Comparison of ENCODE assay signal across 8 cellular contexts in genomic region chr1:201739054-201739453, GRCh38.
DNase-seq lines count a peak whose midpoint lies in the region; ATAC-seq and TF ChIP-seq lines count a peak whose summit lies in the region.

No MANE protein-coding gene starts in this region.

- H2AFZ ChIP-seq in PC-3 (ENCODE audit: low read length), result peak overlapping the region; percentile 65
- no peak overlapping the region for H2AFZ ChIP-seq in neuron (ENCODE audit: low read depth, low read length)

- no peaks in the 10 kb centered on the region for H3K9me2 ChIP-seq in PC-3 (replicated peaks; ENCODE audit: low read length)

- H3K36me3 ChIP-seq in PC-3 (ENCODE audit: low read depth, low read length) (no peaks in the 10 kb centered on the region), esophagus (ENCODE audit: control insufficient read depth in 2 of 2, insufficient read depth in 2 of 2, low read length in 1 of 2) (no peaks in the 10 kb centered on the region), neuron (ENCODE audit: insufficient read depth, low read length) (peaks cover 3% of the 10 kb centered on the region)

- H3K4me3 ChIP-seq in PC-3 (ENCODE audit: low read length) (peak overlapping the region; percentile 79), esophagus (ENCODE audit: low read depth in 1 of 2, low read length in 2 of 2) (peak overlapping the region; percentile 69 to 72), neuron (ENCODE audit: low read length) (peak overlapping the region; percentile 85)

- no TSS peak for BruUV-seq in PC-3 (replicated peaks; lab: Mats Ljungman, UMichigan)

- peaks cover 41% of the 10 kb centered on the region for H3K4me1 Mint-ChIP-seq in CD14-positive monocyte

- peak overlapping the region; percentile 90 for H3K4me2 ChIP-seq in PC-3 (ENCODE audit: low read length)

- POLR2A ChIA-PET in PC-3 (lab: Charles Lee; ENCODE audit: unreplicated experiment), result no interaction called here

- H3K4me1 ChIP-seq in PC-3 (ENCODE audit: insufficient read depth, low read length) (peaks cover 6% of the 10 kb centered on the region; the same call in 1 of the 2 replicates), esophagus (ENCODE audit: control insufficient read depth in 2 of 2, insufficient read depth in 2 of 2, low read length in 1 of 2) (peaks cover 4 to 18% of the 10 kb centered on the region in 2 donors), neuron (ENCODE audit: insufficient read depth, low read length) (peaks cover 59% of the 10 kb centered on the region)

- H3K27ac ChIP-seq in PC-3 (ENCODE audit: low read length) (no peak overlapping the region), esophagus (ENCODE audit: low read depth in 2 of 2, low read length in 1 of 2) (no peak overlapping the region)

- peak overlapping the region; percentile 89 to 97 for H3K4me3 Mint-ChIP-seq in CD14-positive monocyte

- no peak for DNase-seq in CD14-positive monocyte (ENCODE audit: low spot score)
- DNase-seq in PC-3, result no peak
- DNase-seq in anterior cingulate cortex (lab: John Stamatoyannopoulos, UW), result no peak
- no peak for DNase-seq in NCI-H2227 treated with DMSO at 0.1 percent for 48 hours (lab: John Stamatoyannopoulos, UW)

- 32 to 37% methylated on average over 11 of the region's 11 CpGs for WGBS in esophagus, 2 donors

- ATAC-seq in PC-3, result no peak
- ATAC-seq in GM19395 (IDR thresholded peaks at IDR 0.05; ENCODE audit: unreplicated experiment), result no peak
- no peak for ATAC-seq in HG03565 (IDR thresholded peaks at IDR 0.05; ENCODE audit: unreplicated experiment)

- intact Hi-C loops in CD14-positive monocyte (cut with micrococcal nuclease) (no loop called here), PC-3 (cut with micrococcal nuclease) (no loop called here)

- no peaks in the 10 kb centered on the region for H4K20me1 ChIP-seq in PC-3 (ENCODE audit: low read length)

- H3K36me3 Mint-ChIP-seq in CD14-positive monocyte, result peaks cover 0 to 4% of the 10 kb centered on the region in 2 donors

- peaks cover 16 to 26% (median 23%) of the 10 kb centered on the region in 3 donors for H3K27me3 Mint-ChIP-seq in CD14-positive monocyte (ENCODE audit: low read depth in 3 of 3)

- TF ChIP-seq CTCF in CD14-positive monocyte (IDR thresholded peaks at IDR 0.05) (no peak), PC-3 (conservative IDR thresholded peaks at IDR 0.05; ENCODE audit: low read depth, low read length) (no peak)

- H3K27me3 ChIP-seq in PC-3 (ENCODE audit: low read length) (no peaks in the 10 kb centered on the region), esophagus (ENCODE audit: control insufficient read depth in 1 of 2, insufficient read depth in 2 of 2, low read length in 2 of 2) (no peaks in the 10 kb centered on the region), neuron (ENCODE audit: insufficient read depth, low read length) (no peaks in the 10 kb centered on the region)

- H3F3A ChIP-seq in PC-3 (ENCODE audit: low read length, unreplicated experiment), result no peaks in the 10 kb centered on the region

- no peak overlapping the region for H3K9ac ChIP-seq in PC-3 (ENCODE audit: low read length)

- H3K79me2 ChIP-seq in PC-3 (ENCODE audit: low read length), result no peaks in the 10 kb centered on the region; the same call in 1 of the 2 replicates

- H3K9me3 ChIP-seq in PC-3 (ENCODE audit: low read length), result no peaks in the 10 kb centered on the region
- H3K9me3 ChIP-seq in esophagus (ENCODE audit: control insufficient read depth in 2 of 2, insufficient read depth in 1 of 2, low read depth in 1 of 2, low read length in 1 of 2), result no peaks in the 10 kb centered on the region
- no peaks in the 10 kb centered on the region for H3K9me3 ChIP-seq in neuron (ENCODE audit: low read length)

- peaks cover 0 to 2% (median 0%) of the 10 kb centered on the region in 7 donors for H3K9me3 Mint-ChIP-seq in CD14-positive monocyte

- CTCF ChIA-PET in PC-3 (lab: Charles Lee), result no interaction called here

- H3K27ac Mint-ChIP-seq in CD14-positive monocyte, result no peak overlapping the region
